Comparison of ENCODE assay signal across 19 cellular contexts in the genomic region with DNA sequence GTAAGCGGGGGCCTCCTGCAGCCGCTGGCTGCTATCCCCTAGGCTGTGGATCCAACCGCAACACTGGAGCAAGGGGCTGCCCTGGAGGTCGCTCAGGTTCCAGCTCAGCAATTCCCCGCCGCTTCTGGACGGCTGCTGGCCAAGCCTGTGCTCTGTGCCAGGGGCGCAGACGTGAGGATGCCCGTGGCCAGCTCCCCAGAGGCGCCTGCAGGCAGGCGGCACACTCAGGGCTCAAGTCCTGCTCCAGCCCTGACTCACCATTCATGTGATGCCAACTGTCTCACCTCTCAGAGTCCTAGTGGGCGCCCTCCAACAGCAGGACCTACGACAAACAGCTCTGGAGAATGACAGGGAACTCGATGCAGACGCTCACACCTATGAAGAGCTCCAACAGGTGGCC. TPM values are rescaled to one million over a fixed set of nuclear protein-coding genes. Genes with fewer than 3 reads are reported as not detected.
DNase-seq lines count a peak whose midpoint lies in the region; ATAC-seq and TF ChIP-seq lines count a peak whose summit lies in the region.
"Had no signal": no experiment of that assay in that cellular context is flagged by ENCODE, and none has a peak within 500 bp of the region (broad histone marks: within the 10 kb centered on the region; RNA-seq: fewer than 3 reads in every experiment).

No MANE protein-coding gene starts in this region.

- peak overlapping the region; percentile 37 for H3K9ac ChIP-seq in iPS-15b (ENCODE audit: low read depth, low read length)

- H3K4me1 Mint-ChIP-seq in brain: peaks cover 67% of the 10 kb centered on the region
- H3K4me1 Mint-ChIP-seq: activated naive CD8-positive, alpha-beta T cell treated with anti-CD3 and anti-CD28 coated beads, Interleukin-2, amount 50 U/mL, for 24 hours had no signal

- H3K9me3 Mint-ChIP-seq in brain: peaks cover 0 to 2% (median 0%) of the 10 kb centered on the region in 5 experiments
- H3K9me3 Mint-ChIP-seq: activated naive CD8-positive, alpha-beta T cell treated with anti-CD3 and anti-CD28 coated beads, Interleukin-2, amount 50 U/mL, for 24 hours; natural killer cell treated with Interleukin-12 subunit alpha and Interleukin-12 subunit beta and Interleukin-15 and Interleukin-18, amount 100 ng/mL, for 72 hours had no signal

- TF ChIP-seq CTCF in brain (conservative IDR thresholded peaks at IDR 0.05) (no peak), gastrocnemius medialis (IDR thresholded peaks at IDR 0.05 in 4 of 5, conservative IDR thresholded peaks at IDR 0.05 in 1 of 5) (peak in 2 of 5 experiments; percentile 22 to 28)

- no peak for TF ChIP-seq POLR2A in gastrocnemius medialis (IDR thresholded peaks at IDR 0.05)

- H3K27me3 ChIP-seq in iPS-15b (ENCODE audit: control insufficient read depth, insufficient read depth, low read length) (no peaks in the 10 kb centered on the region), gastrocnemius medialis (no peaks in the 10 kb centered on the region)
- H3K27me3 ChIP-seq: BE2C, right lobe of liver, SJCRH30, testis had no signal

- no peaks in the 10 kb centered on the region for H3K9me3 ChIP-seq in iPS-15b (ENCODE audit: control insufficient read depth, insufficient read depth, low read length)
- H3K9me3 ChIP-seq in gastrocnemius medialis: no peaks in the 10 kb centered on the region
- H3K9me3 ChIP-seq: BE2C, right lobe of liver, SJCRH30, testis had no signal

- intact Hi-C loops in gastrocnemius medialis (cut with DNase I; ENCODE audit: low total_unique reads): no loop called here

- H3K4me3 Mint-ChIP-seq in brain: peak overlapping the region in 4 of 5 experiments; percentile 4 to 63 (median 49)
- H3K4me3 Mint-ChIP-seq: activated naive CD8-positive, alpha-beta T cell treated with anti-CD3 and anti-CD28 coated beads, Interleukin-2, amount 50 U/mL, for 24 hours; natural killer cell treated with Interleukin-12 subunit alpha and Interleukin-12 subunit beta and Interleukin-15 and Interleukin-18, amount 100 ng/mL, for 72 hours had no signal

- H3K36me3 Mint-ChIP-seq in brain: peaks cover 28% of the 10 kb centered on the region
- H3K36me3 Mint-ChIP-seq: natural killer cell treated with Interleukin-12 subunit alpha and Interleukin-12 subunit beta and Interleukin-15 and Interleukin-18, amount 100 ng/mL, for 72 hours had no signal

- H3K27ac Mint-ChIP-seq in brain: peak overlapping the region; percentile 90 to 95 (median 93)
- H3K27ac Mint-ChIP-seq: activated naive CD8-positive, alpha-beta T cell treated with anti-CD3 and anti-CD28 coated beads, Interleukin-2, amount 50 U/mL, for 24 hours had no signal

- peaks cover 5% of the 10 kb centered on the region for H3K4me1 ChIP-seq in iPS-15b (ENCODE audit: control insufficient read depth, insufficient read depth, low read length)
- H3K4me1 ChIP-seq in gastrocnemius medialis: peaks cover 43 to 47% of the 10 kb centered on the region in 2 donors

- DNase-seq in M059J (ENCODE audit: low read depth): peak; percentile 20
- peak; percentile 78 to 89 for DNase-seq in gastrocnemius medialis
- no peak for DNase-seq in cortex of kidney (lab: John Stamatoyannopoulos, UW)
- DNase-seq: activated CD8-positive, alpha-beta memory T cell treated with anti-CD3 and anti-CD28 coated beads, Interleukin-2, amount 50 U/mL, for 48 hours; activated naive CD8-positive, alpha-beta T cell treated with anti-CD3 and anti-CD28 coated beads, Interleukin-2, amount 50 U/mL, for 24 hours; BE2C; cerebellar nuclear complex; GDM1; NCI-H187 treated with DMSO at 0.1 percent for 48 hours; NCI-H510A treated with DMSO at 0.1 percent for 48 hours; SJCRH30; testis had no signal

- no peaks in the 10 kb centered on the region for H3K27me3 Mint-ChIP-seq in brain
- H3K27me3 Mint-ChIP-seq: activated naive CD8-positive, alpha-beta T cell treated with anti-CD3 and anti-CD28 coated beads, Interleukin-2, amount 50 U/mL, for 24 hours; natural killer cell treated with Interleukin-12 subunit alpha and Interleukin-12 subunit beta and Interleukin-15 and Interleukin-18, amount 100 ng/mL, for 72 hours had no signal

- H3K4me3 ChIP-seq in iPS-15b (ENCODE audit: low read depth, low read length): no peak overlapping the region
- no peak overlapping the region for H3K4me3 ChIP-seq in gastrocnemius medialis
- H3K4me3 ChIP-seq: right lobe of liver, SJCRH30, testis had no signal

- ATAC-seq in gastrocnemius medialis (peak; percentile 77 to 87), HG02884 (IDR thresholded peaks at IDR 0.05; ENCODE audit: unreplicated experiment) (no peak), GM19452 (IDR thresholded peaks at IDR 0.05; ENCODE audit: unreplicated experiment) (no peak)
- ATAC-seq: activated CD4-positive, CD25-positive, alpha-beta regulatory T cell treated with anti-CD3 and anti-CD28 coated beads, Interleukin-2, amount 50 U/mL, for 24 hours; activated naive CD8-positive, alpha-beta T cell treated with anti-CD3 and anti-CD28 coated beads, Interleukin-2, amount 50 U/mL, for 24 hours; natural killer cell treated with Interleukin-12 subunit alpha and Interleukin-12 subunit beta and Interleukin-15 and Interleukin-18, amount 100 ng/mL, for 72 hours had no signal

- in situ Hi-C loops in gastrocnemius medialis (cut with MboI; ENCODE audit: low sequenced_read_pairs in 4 of 4): no loop called here

- peak overlapping the region; percentile 69 to 77 (median 73) for H3K27ac ChIP-seq in gastrocnemius medialis
- H3K27ac ChIP-seq: testis had no signal

- H3K36me3 ChIP-seq in iPS-15b (ENCODE audit: control insufficient read depth, insufficient read depth, low read length) (peaks cover 25% of the 10 kb centered on the region), gastrocnemius medialis (no peaks in the 10 kb centered on the region)
- H3K36me3 ChIP-seq: BE2C had no signal

RNA-seq across cellular contexts. Expression of gene KLHL25, which starts 31.6 kb away (rescaled TPM):
- 4.1 and 5.3 TPM in 2 replicates for total RNA-seq in M059J (2014; rRNA removed; shearing (Covaris generic))
- polyA plus RNA-seq in brain (ENCODE audit: insufficient read depth, low read depth, low replicate concordance): 14.7 TPM
- 1 to 10 TPM; 4.8 to 7.0 (median 6.8) TPM for total RNA-seq in gastrocnemius medialis

Comparison
In these comparisons a context has a peak if more than half of its experiments do, and no peak if none do; other contexts are left out.
1. ATAC-seq: peak in gastrocnemius medialis (2 of 2); none in HG02884 (single experiment) and GM19452 (single experiment).